In the genomic region with DNA sequence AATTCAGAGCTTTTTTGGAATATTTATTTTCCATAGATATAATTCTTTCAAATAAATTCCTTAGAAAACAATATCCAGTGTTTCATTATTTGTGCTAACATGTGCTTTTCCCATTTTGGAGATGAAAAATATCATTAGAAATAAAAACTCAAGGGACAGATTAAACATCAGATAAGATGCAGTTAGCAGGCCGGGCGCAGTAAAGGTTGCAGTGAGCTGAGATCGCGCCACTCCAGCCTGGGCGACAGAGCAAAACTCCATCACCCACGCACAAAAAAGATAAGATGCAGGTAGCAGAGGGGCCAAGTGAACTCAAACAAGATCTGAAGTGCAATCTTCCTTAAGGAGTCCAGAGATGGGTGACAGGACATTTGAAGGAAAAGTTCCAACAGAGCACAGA, we compare ENCODE assay signal across 2 cellular contexts.
TF ChIP-seq lines count a peak whose summit lies in the region.

No MANE protein-coding gene starts in this region.

TF ChIP-seq in SK-N-SH, 30 proteins besides CTCF, POLR2A, EP300 and RAD21 (continued from another document):
- TF ChIP-seq, protein P1, sequence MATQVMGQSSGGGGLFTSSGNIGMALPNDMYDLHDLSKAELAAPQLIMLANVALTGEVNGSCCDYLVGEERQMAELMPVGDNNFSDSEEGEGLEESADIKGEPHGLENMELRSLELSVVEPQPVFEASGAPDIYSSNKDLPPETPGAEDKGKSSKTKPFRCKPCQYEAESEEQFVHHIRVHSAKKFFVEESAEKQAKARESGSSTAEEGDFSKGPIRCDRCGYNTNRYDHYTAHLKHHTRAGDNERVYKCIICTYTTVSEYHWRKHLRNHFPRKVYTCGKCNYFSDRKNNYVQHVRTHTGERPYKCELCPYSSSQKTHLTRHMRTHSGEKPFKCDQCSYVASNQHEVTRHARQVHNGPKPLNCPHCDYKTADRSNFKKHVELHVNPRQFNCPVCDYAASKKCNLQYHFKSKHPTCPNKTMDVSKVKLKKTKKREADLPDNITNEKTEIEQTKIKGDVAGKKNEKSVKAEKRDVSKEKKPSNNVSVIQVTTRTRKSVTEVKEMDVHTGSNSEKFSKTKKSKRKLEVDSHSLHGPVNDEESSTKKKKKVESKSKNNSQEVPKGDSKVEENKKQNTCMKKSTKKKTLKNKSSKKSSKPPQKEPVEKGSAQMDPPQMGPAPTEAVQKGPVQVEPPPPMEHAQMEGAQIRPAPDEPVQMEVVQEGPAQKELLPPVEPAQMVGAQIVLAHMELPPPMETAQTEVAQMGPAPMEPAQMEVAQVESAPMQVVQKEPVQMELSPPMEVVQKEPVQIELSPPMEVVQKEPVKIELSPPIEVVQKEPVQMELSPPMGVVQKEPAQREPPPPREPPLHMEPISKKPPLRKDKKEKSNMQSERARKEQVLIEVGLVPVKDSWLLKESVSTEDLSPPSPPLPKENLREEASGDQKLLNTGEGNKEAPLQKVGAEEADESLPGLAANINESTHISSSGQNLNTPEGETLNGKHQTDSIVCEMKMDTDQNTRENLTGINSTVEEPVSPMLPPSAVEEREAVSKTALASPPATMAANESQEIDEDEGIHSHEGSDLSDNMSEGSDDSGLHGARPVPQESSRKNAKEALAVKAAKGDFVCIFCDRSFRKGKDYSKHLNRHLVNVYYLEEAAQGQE (IDR thresholded peaks at IDR 0.05; ENCODE audit: low read depth, low read length) = no peak
- no peak for TF ChIP-seq TCF12 (IDR thresholded peaks at IDR 0.05)

TF ChIP-seq in SK-N-SH treated with all-trans-retinoic acid at 6 μM for 48 hours, 23 proteins besides CTCF, POLR2A, EP300 and RAD21 (continued from another document):
- no peak for TF ChIP-seq ZC3H10 (CRISPR knock-in tag; IDR thresholded peaks at IDR 0.05)
- no peak for TF ChIP-seq ESRRG (CRISPR knock-in tag; IDR thresholded peaks at IDR 0.05)
- TF ChIP-seq TCF4 (CRISPR knock-in tag; IDR thresholded peaks at IDR 0.05; ENCODE audit: borderline replicate concordance) = no peak
- TF ChIP-seq ZFP30 (CRISPR knock-in tag; IDR thresholded peaks at IDR 0.05) = no peak
- no peak for TF ChIP-seq ISL1 (CRISPR knock-in tag; IDR thresholded peaks at IDR 0.05)
- TF ChIP-seq CSDC2 (CRISPR knock-in tag; IDR thresholded peaks at IDR 0.05) = no peak
- TF ChIP-seq, protein P2, sequence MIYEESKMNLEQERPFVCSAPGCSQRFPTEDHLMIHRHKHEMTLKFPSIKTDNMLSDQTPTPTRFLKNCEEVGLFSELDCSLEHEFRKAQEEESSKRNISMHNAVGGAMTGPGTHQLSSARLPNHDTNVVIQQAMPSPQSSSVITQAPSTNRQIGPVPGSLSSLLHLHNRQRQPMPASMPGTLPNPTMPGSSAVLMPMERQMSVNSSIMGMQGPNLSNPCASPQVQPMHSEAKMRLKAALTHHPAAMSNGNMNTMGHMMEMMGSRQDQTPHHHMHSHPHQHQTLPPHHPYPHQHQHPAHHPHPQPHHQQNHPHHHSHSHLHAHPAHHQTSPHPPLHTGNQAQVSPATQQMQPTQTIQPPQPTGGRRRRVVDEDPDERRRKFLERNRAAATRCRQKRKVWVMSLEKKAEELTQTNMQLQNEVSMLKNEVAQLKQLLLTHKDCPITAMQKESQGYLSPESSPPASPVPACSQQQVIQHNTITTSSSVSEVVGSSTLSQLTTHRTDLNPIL (CRISPR knock-in tag; IDR thresholded peaks at IDR 0.05; ENCODE audit: low read depth) = no peak
- no peak for TF ChIP-seq RARB (CRISPR knock-in tag; IDR thresholded peaks at IDR 0.05)
- no peak for TF ChIP-seq ZNF565 (CRISPR knock-in tag; conservative IDR thresholded peaks at IDR 0.05; ENCODE audit: low read depth)
- TF ChIP-seq, protein P3, sequence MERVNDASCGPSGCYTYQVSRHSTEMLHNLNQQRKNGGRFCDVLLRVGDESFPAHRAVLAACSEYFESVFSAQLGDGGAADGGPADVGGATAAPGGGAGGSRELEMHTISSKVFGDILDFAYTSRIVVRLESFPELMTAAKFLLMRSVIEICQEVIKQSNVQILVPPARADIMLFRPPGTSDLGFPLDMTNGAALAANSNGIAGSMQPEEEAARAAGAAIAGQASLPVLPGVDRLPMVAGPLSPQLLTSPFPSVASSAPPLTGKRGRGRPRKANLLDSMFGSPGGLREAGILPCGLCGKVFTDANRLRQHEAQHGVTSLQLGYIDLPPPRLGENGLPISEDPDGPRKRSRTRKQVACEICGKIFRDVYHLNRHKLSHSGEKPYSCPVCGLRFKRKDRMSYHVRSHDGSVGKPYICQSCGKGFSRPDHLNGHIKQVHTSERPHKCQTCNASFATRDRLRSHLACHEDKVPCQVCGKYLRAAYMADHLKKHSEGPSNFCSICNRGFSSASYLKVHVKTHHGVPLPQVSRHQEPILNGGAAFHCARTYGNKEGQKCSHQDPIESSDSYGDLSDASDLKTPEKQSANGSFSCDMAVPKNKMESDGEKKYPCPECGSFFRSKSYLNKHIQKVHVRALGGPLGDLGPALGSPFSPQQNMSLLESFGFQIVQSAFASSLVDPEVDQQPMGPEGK (CRISPR knock-in tag; IDR thresholded peaks at IDR 0.05; ENCODE audit: borderline replicate concordance) = no peak
